Comparison of ENCODE assay signal across 8 cellular contexts in genomic region chr4:153521995-153522799, GRCh38. TPM values are rescaled to one million over a fixed set of nuclear protein-coding genes. Genes with fewer than 3 reads are reported as not detected.
DNase-seq lines count a peak whose midpoint lies in the region; ATAC-seq and TF ChIP-seq lines count a peak whose summit lies in the region.

No MANE protein-coding gene starts in this region.

- TF ChIP-seq CTCF in CD14-positive monocyte (IDR thresholded peaks at IDR 0.05), result no peak

- peaks cover 25 to 29% of the 10 kb centered on the region in 2 donors for H3K36me3 Mint-ChIP-seq in CD14-positive monocyte
- peaks cover 24% of the 10 kb centered on the region for H3K36me3 Mint-ChIP-seq in activated T-helper 2 cell treated with anti-CD3 and anti-CD28 coated beads, Interferon-gamma antibody, Interleukin-2, Interleukin-4, amounts not matched to agents 10 μg/mL and 5 μg/mL and 100 μg/mL, durations not matched to agents 14 hours and 24 hours and 36 hours (ENCODE audit: low read depth)

- H3K4me3 Mint-ChIP-seq in CD14-positive monocyte, result no peak overlapping the region
- H3K4me3 Mint-ChIP-seq in activated T-helper 2 cell treated with anti-CD3 and anti-CD28 coated beads, Interferon-gamma antibody, Interleukin-2, Interleukin-4, amounts not matched to agents 10 μg/mL and 5 μg/mL and 100 μg/mL, durations not matched to agents 14 hours and 24 hours and 36 hours (ENCODE audit: low read depth), result peak overlapping the region; percentile 71

- ATAC-seq in GM21447 (IDR thresholded peaks at IDR 0.05; ENCODE audit: unreplicated experiment) (peak; percentile 37), GM18519 (IDR thresholded peaks at IDR 0.05; ENCODE audit: low FRiP score, unreplicated experiment) (no peak)

- H3K27me3 Mint-ChIP-seq in CD14-positive monocyte (ENCODE audit: low read depth in 3 of 3), result peaks cover 0 to 2% (median 1%) of the 10 kb centered on the region in 3 donors
- no peaks in the 10 kb centered on the region for H3K27me3 Mint-ChIP-seq in activated T-helper 2 cell treated with anti-CD3 and anti-CD28 coated beads, Interferon-gamma antibody, Interleukin-2, Interleukin-4, amounts not matched to agents 10 μg/mL and 5 μg/mL and 100 μg/mL, durations not matched to agents 14 hours and 24 hours and 36 hours (ENCODE audit: low read depth)

- intact Hi-C loops in CD14-positive monocyte (cut with micrococcal nuclease), result no loop called here
- intact Hi-C loops in activated T-helper 2 cell treated with anti-CD3 and anti-CD28 coated beads, Interferon-gamma antibody, Interleukin-2, Interleukin-4, amounts not matched to agents 10 μg/mL and 5 μg/mL and 100 μg/mL, durations not matched to agents 14 hours and 24 hours and 36 hours (cut with micrococcal nuclease), result loop anchor here (1.0 to 5.0 kb wide), 7 partner anchors 8 to 405 kb away; no protein-coding TSS in a partner anchor

- peaks cover 0 to 3% (median 0%) of the 10 kb centered on the region in 7 donors for H3K9me3 Mint-ChIP-seq in CD14-positive monocyte
- H3K9me3 Mint-ChIP-seq in activated T-helper 2 cell treated with anti-CD3 and anti-CD28 coated beads, Interferon-gamma antibody, Interleukin-2, Interleukin-4, amounts not matched to agents 10 μg/mL and 5 μg/mL and 100 μg/mL, durations not matched to agents 14 hours and 24 hours and 36 hours, result no peaks in the 10 kb centered on the region

- in situ Hi-C loops in G401 (cut with HindIII; ENCODE audit: low sequenced_read_pairs), result no loop called here

- peak overlapping the region in 4 of 7 donors; percentile 7 to 80 (median 76) for H3K27ac Mint-ChIP-seq in CD14-positive monocyte
- peak overlapping the region; percentile 98 for H3K27ac Mint-ChIP-seq in activated T-helper 2 cell treated with anti-CD3 and anti-CD28 coated beads, Interferon-gamma antibody, Interleukin-2, Interleukin-4, amounts not matched to agents 10 μg/mL and 5 μg/mL and 100 μg/mL, durations not matched to agents 14 hours and 24 hours and 36 hours

- DNase-seq in CD14-positive monocyte (ENCODE audit: low spot score) (no peak), NAMALWA (ENCODE audit: low spot score) (peak; percentile 32), G401 (ENCODE audit: low spot score) (no peak), HuH-7.5 (ENCODE audit: low spot score) (no peak)
- DNase-seq in activated T-helper 2 cell treated with anti-CD3 and anti-CD28 coated beads, Interferon-gamma antibody, Interleukin-2, Interleukin-4, amounts not matched to agents 10 μg/mL and 5 μg/mL and 100 μg/mL, durations not matched to agents 14 hours and 24 hours and 36 hours (ENCODE audit: low spot score), result peak; percentile 60
- DNase-seq in stimulated activated CD8-positive, alpha-beta memory T cell treated with anti-CD3 and anti-CD28 coated beads, Interleukin-4, amount 100 ng/mL, for 24 hours (ENCODE audit: low read depth), result peak; percentile 36

- peaks cover 88% of the 10 kb centered on the region for H3K4me1 Mint-ChIP-seq in CD14-positive monocyte
- peaks cover 87% of the 10 kb centered on the region for H3K4me1 Mint-ChIP-seq in activated T-helper 2 cell treated with anti-CD3 and anti-CD28 coated beads, Interferon-gamma antibody, Interleukin-2, Interleukin-4, amounts not matched to agents 10 μg/mL and 5 μg/mL and 100 μg/mL, durations not matched to agents 14 hours and 24 hours and 36 hours (ENCODE audit: low read depth)

RNA-seq across cellular contexts. Expression of gene TMEM131L, which starts 56.0 kb away (rescaled TPM):
- polyA plus RNA-seq in CD14-positive monocyte, result 10 to 100 TPM; 11.2 to 26.0 TPM
- 28.1 and 29.7 TPM in 2 replicates for total RNA-seq in activated T-helper 2 cell treated with anti-CD3 and anti-CD28 coated beads, Interferon-gamma antibody, Interleukin-2, Interleukin-4, amounts not matched to agents 10 μg/mL and 5 μg/mL and 100 μg/mL, durations not matched to agents 14 hours and 24 hours and 36 hours
- 4.5 and 13.5 TPM in 2 replicates for total RNA-seq in G401 (2014; rRNA removed; shearing (Covaris generic))

Comparison
In these comparisons a context has a peak if more than half of its experiments do, and no peak if none do; other contexts are left out.
1. DNase-seq: peak in NAMALWA (single experiment), activated T-helper 2 cell treated with anti-CD3 and anti-CD28 coated beads, Interferon-gamma antibody, Interleukin-2, Interleukin-4, amounts not matched to agents 10 μg/mL and 5 μg/mL and 100 μg/mL, durations not matched to agents 14 hours and 24 hours and 36 hours (single experiment) and stimulated activated CD8-positive, alpha-beta memory T cell treated with anti-CD3 and anti-CD28 coated beads, Interleukin-4, amount 100 ng/mL, for 24 hours (single experiment); none in CD14-positive monocyte (single experiment), G401 (single experiment) and HuH-7.5 (single experiment).